ENCODE assay signal across 8 cellular contexts in the genomic region with DNA sequence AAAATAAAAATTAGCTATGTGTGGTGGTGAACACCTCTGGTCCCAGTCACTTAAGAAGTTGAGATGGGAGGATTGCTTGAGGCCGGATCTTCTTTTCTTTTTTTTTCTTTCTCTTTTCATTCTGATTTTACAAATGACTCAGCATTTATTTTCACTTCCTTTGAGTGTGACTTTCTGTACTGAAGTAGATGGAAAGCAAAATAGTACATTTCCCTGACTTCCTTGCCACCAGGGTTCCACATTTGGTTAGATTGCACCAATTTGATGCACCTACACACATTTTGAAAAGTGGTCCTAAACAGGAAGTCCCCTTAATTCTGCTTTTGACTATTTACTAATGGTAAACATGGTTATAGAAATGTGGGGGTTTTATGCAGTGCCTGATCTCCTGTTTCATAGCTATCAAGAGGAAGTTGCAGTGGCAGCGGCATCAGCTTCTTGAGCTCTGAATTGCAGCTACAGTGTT. TPM values are rescaled to one million over a fixed set of nuclear protein-coding genes. Genes with fewer than 3 reads are reported as not detected.
DNase-seq lines count a peak whose midpoint lies in the region; ATAC-seq and TF ChIP-seq lines count a peak whose summit lies in the region.

No MANE protein-coding gene starts in this region.

- H3K27ac Mint-ChIP-seq in activated T-helper 17 cell treated with anti-CD3 and anti-CD28 coated beads, Interleukin-2, amount 50 U/mL, for 72 hours, result peak overlapping the region; percentile 64

- H3K36me3 Mint-ChIP-seq in activated T-helper 17 cell treated with anti-CD3 and anti-CD28 coated beads, Interleukin-2, amount 50 U/mL, for 72 hours (ENCODE audit: low read depth), result no peaks in the 10 kb centered on the region

- WGBS in psoas muscle, 3 donors, result 71 to 76% (median 71%) methylated on average over 2 of the region's 2 CpGs

- H3K4me1 Mint-ChIP-seq in activated T-helper 17 cell treated with anti-CD3 and anti-CD28 coated beads, Interleukin-2, amount 50 U/mL, for 72 hours, result peaks cover 11% of the 10 kb centered on the region

- H3K27me3 ChIP-seq in BE2C, result peaks cover 64% of the 10 kb centered on the region
- peaks cover 0 to 22% (median 0%) of the 10 kb centered on the region in 3 donors for H3K27me3 ChIP-seq in psoas muscle (ENCODE audit: insufficient read depth in 3 of 3, low read length in 2 of 3)

- peaks cover 22% of the 10 kb centered on the region for H3K27me3 Mint-ChIP-seq in activated T-helper 17 cell treated with anti-CD3 and anti-CD28 coated beads, Interleukin-2, amount 50 U/mL, for 72 hours

- H3K4me3 ChIP-seq in BE2C (ENCODE audit: low read depth, low read length) (no peak overlapping the region), psoas muscle (no peak overlapping the region)

- peak overlapping the region; percentile 65 for H3K4me3 Mint-ChIP-seq in activated T-helper 17 cell treated with anti-CD3 and anti-CD28 coated beads, Interleukin-2, amount 50 U/mL, for 72 hours

- intact Hi-C loops in psoas muscle (cut with DNase I), result no loop called here

- DNase-seq in GF-D8 (lab: John Stamatoyannopoulos, UW), result peak; percentile 48
- no peak for DNase-seq in BE2C
- DNase-seq in A172 (ENCODE audit: low spot score), result no peak
- no peak for DNase-seq in psoas muscle
- no peak for DNase-seq in HUDEP-2 (lab: John Stamatoyannopoulos, UW; ENCODE audit: unreplicated experiment in 76 of 76)

- no peak overlapping the region for H3K27ac ChIP-seq in psoas muscle

- H3K9me3 Mint-ChIP-seq in activated T-helper 17 cell treated with anti-CD3 and anti-CD28 coated beads, Interleukin-2, amount 50 U/mL, for 72 hours, result no peaks in the 10 kb centered on the region

- no peaks in the 10 kb centered on the region for H3K4me1 ChIP-seq in BE2C
- H3K4me1 ChIP-seq in psoas muscle, result no peaks in the 10 kb centered on the region

- H3K9me3 ChIP-seq in BE2C (no peaks in the 10 kb centered on the region), psoas muscle (no peaks in the 10 kb centered on the region)

- peak; percentile 92 for ATAC-seq in GM19468 (IDR thresholded peaks at IDR 0.05; ENCODE audit: extremely low read depth, unreplicated experiment)
- ATAC-seq in HG03457 (IDR thresholded peaks at IDR 0.05; ENCODE audit: unreplicated experiment), result peak; percentile 88
- ATAC-seq in activated T-helper 17 cell treated with anti-CD3 and anti-CD28 coated beads, Interleukin-2, amount 50 U/mL, for 72 hours (replicated peaks), result peak; percentile 85
- ATAC-seq in psoas muscle, result no peak

- TF ChIP-seq CTCF in BE2C (IDR thresholded peaks at IDR 0.05; ENCODE audit: low read depth, low read length) (no peak), psoas muscle (IDR thresholded peaks at IDR 0.05) (no peak)

- H3K36me3 ChIP-seq in BE2C (no peaks in the 10 kb centered on the region), psoas muscle (ENCODE audit: insufficient read depth in 1 of 2, low read depth in 1 of 2) (no peaks in the 10 kb centered on the region)

RNA-seq across cellular contexts. Expression of a gene that starts 13.0 kb away (rescaled TPM):
- 10 to 100 TPM; 18.2 to 21.1 TPM for total RNA-seq in activated T-helper 17 cell treated with anti-CD3 and anti-CD28 coated beads, Interleukin-2, amount 50 U/mL, for 72 hours
- 11.9 TPM for polyA plus RNA-seq in BE2C (2012; ENCODE audit: insufficient read depth, insufficient read length, low read depth)
- total RNA-seq in A172 (2014; rRNA removed; shearing (Covaris generic)), result 17.8 and 18.3 TPM in 2 replicates
- 10 to 100 TPM; 10.4 to 17.1 (median 12.6) TPM for total RNA-seq in psoas muscle
- polyA plus RNA-seq in psoas muscle, result 10 to 100 TPM in 1 of 3 donors, 1 to 10 TPM in 2; 5.4 to 10.1 (median 5.8) TPM

RNA-seq across cellular contexts. Expression of a gene that starts 35.3 kb away (rescaled TPM):
- not detected for total RNA-seq in activated T-helper 17 cell treated with anti-CD3 and anti-CD28 coated beads, Interleukin-2, amount 50 U/mL, for 72 hours
- not detected for polyA plus RNA-seq in BE2C (2012; ENCODE audit: insufficient read depth, insufficient read length, low read depth)
- not detected in 2 replicates for total RNA-seq in A172 (2014; rRNA removed; shearing (Covaris generic))
- total RNA-seq in psoas muscle, result not detected
- polyA plus RNA-seq in psoas muscle, result under 1 TPM in 1 of 3 donors, not detected in 2; 0.03 TPM

Comparison
In these comparisons a context has a peak if more than half of its experiments do, and no peak if none do; other contexts are left out.
1. ATAC-seq: peak in GM19468 (single experiment), HG03457 (single experiment) and activated T-helper 17 cell treated with anti-CD3 and anti-CD28 coated beads, Interleukin-2, amount 50 U/mL, for 72 hours (single experiment); none in psoas muscle (0 of 4).